ENCODE assay signal across 22 cellular contexts in genomic region chr11:90512846-90513245, GRCh38.
DNase-seq lines count a peak whose midpoint lies in the region; ATAC-seq and TF ChIP-seq lines count a peak whose summit lies in the region.
"Had no signal": no experiment of that assay in that cellular context is flagged by ENCODE, and none has a peak within 500 bp of the region (broad histone marks: within the 10 kb centered on the region; RNA-seq: fewer than 3 reads in every experiment).

No MANE protein-coding gene starts in this region.

- intact Hi-C loops in prostate gland (cut with DNase I) = no loop called here

- no peaks in the 10 kb centered on the region for H3K9me3 Mint-ChIP-seq in glutamatergic neuron (ENCODE audit: unreplicated experiment)
- H3K9me3 Mint-ChIP-seq: central memory CD8-positive, alpha-beta T cell; nephron progenitor cell; stimulated activated memory B cell treated with anti-CD40 and anti-IgM and Interleukin-4, amounts not matched to agents 10 μg/mL and 1 μg/mL and 100 μg/mL, for 72 hours; T-helper 2 cell treated with Interferon-gamma antibody and Interleukin-4, amounts not matched to agents 5 μg/mL and 100 μg/mL, for 36 hours had no signal

- no peaks in the 10 kb centered on the region for H3K36me3 ChIP-seq in prostate gland
- H3K36me3 ChIP-seq: BLaER1 treated with 17β-estradiol and CSF1 and Interleukin-3, amounts not matched to agents 10 nM and 100 nM; tibial nerve had no signal

- TF ChIP-seq CTCF in GM12865 (IDR thresholded peaks at IDR 0.05; ENCODE audit: insufficient read depth, low read depth, low read length, missing control alignments) (no peak), glutamatergic neuron (IDR thresholded peaks at IDR 0.05; ENCODE audit: partially characterized antibody, unreplicated experiment) (no peak), prostate gland (IDR thresholded peaks at IDR 0.05) (no peak)

- no peak overlapping the region for H3K4me3 Mint-ChIP-seq in glutamatergic neuron (ENCODE audit: unreplicated experiment)
- H3K4me3 Mint-ChIP-seq: central memory CD8-positive, alpha-beta T cell; effector memory CD8-positive, alpha-beta T cell; nephron progenitor cell; stimulated activated memory B cell treated with anti-CD40 and anti-IgM and Interleukin-4, amounts not matched to agents 10 μg/mL and 1 μg/mL and 100 μg/mL, for 72 hours; T-helper 2 cell treated with Interferon-gamma antibody and Interleukin-4, amounts not matched to agents 5 μg/mL and 100 μg/mL, for 36 hours had no signal

- TF ChIP-seq POLR2A in prostate gland (IDR thresholded peaks at IDR 0.05) = no peak

- peak; percentile 45 for ATAC-seq in GM19328 (IDR thresholded peaks at IDR 0.05; ENCODE audit: unreplicated experiment)
- peak; percentile 70 for ATAC-seq in HG02588 (IDR thresholded peaks at IDR 0.05; ENCODE audit: unreplicated experiment)
- ATAC-seq in HG03196 (IDR thresholded peaks at IDR 0.05; ENCODE audit: unreplicated experiment) = peak; percentile 80
- ATAC-seq in HG03039 (IDR thresholded peaks at IDR 0.05; ENCODE audit: unreplicated experiment) = no peak
- ATAC-seq: effector memory CD8-positive, alpha-beta T cell; stimulated activated memory B cell treated with anti-CD40 and anti-IgM and Interleukin-4, amounts not matched to agents 10 μg/mL and 1 μg/mL and 100 μg/mL, for 72 hours had no signal

- H3K27me3 Mint-ChIP-seq in glutamatergic neuron (ENCODE audit: unreplicated experiment) = no peaks in the 10 kb centered on the region
- H3K27me3 Mint-ChIP-seq: central memory CD8-positive, alpha-beta T cell; effector memory CD8-positive, alpha-beta T cell; stimulated activated memory B cell treated with anti-CD40 and anti-IgM and Interleukin-4, amounts not matched to agents 10 μg/mL and 1 μg/mL and 100 μg/mL, for 72 hours had no signal

- H3K27ac ChIP-seq in prostate gland = no peak overlapping the region
- H3K27ac ChIP-seq: BLaER1 treated with 17β-estradiol and CSF1 and Interleukin-3, amounts not matched to agents 10 nM and 100 nM; tibial nerve had no signal

- peak; percentile 33 for DNase-seq in GM12865 (ENCODE audit: low read depth)
- no peak for DNase-seq in glutamatergic neuron
- no peak for DNase-seq in prostate gland (ENCODE audit: low spot score)
- no peak for DNase-seq in NCI-H2029 (lab: John Stamatoyannopoulos, UW)
- DNase-seq: effector memory CD8-positive, alpha-beta T cell; GF-D8; islet precursor cell; Karpas-422; NCI-H1417 treated with DMSO at 0.1 percent for 48 hours; NCI-H2227 treated with DMSO at 0.1 percent for 48 hours; nephron progenitor cell; SHP77 treated with DMSO at 0.1 percent for 48 hours; stimulated activated CD4-positive, alpha-beta T cell treated with anti-CD3 and anti-CD28 coated beads, Interleukin-12 subunit alpha, Interleukin-12 subunit beta, amount 100 ng/mL, for 4 hours had no signal

- H3K4me3 ChIP-seq in GM12865 (ENCODE audit: low read depth, low read length) (no peak overlapping the region), prostate gland (no peak overlapping the region)
- H3K4me3 ChIP-seq: BLaER1 treated with 17β-estradiol and CSF1 and Interleukin-3, amounts not matched to agents 10 nM and 100 nM; tibial nerve had no signal

- no peak overlapping the region for H3K27ac Mint-ChIP-seq in glutamatergic neuron (ENCODE audit: unreplicated experiment)
- H3K27ac Mint-ChIP-seq: effector memory CD8-positive, alpha-beta T cell; stimulated activated memory B cell treated with anti-CD40 and anti-IgM and Interleukin-4, amounts not matched to agents 10 μg/mL and 1 μg/mL and 100 μg/mL, for 72 hours; T-helper 2 cell treated with Interferon-gamma antibody and Interleukin-4, amounts not matched to agents 5 μg/mL and 100 μg/mL, for 36 hours had no signal

- no peaks in the 10 kb centered on the region for H3K4me1 Mint-ChIP-seq in glutamatergic neuron (ENCODE audit: low read depth, unreplicated experiment)
- H3K4me1 Mint-ChIP-seq: central memory CD8-positive, alpha-beta T cell; nephron progenitor cell; stimulated activated memory B cell treated with anti-CD40 and anti-IgM and Interleukin-4, amounts not matched to agents 10 μg/mL and 1 μg/mL and 100 μg/mL, for 72 hours had no signal

- no peaks in the 10 kb centered on the region for H3K27me3 ChIP-seq in prostate gland (replicated peaks; ENCODE audit: insufficient read depth)
- H3K27me3 ChIP-seq: BLaER1 treated with 17β-estradiol and CSF1 and Interleukin-3, amounts not matched to agents 10 nM and 100 nM; tibial nerve had no signal

- H3K9me3 ChIP-seq in prostate gland = no peaks in the 10 kb centered on the region
- H3K9me3 ChIP-seq: BLaER1 treated with 17β-estradiol and CSF1 and Interleukin-3, amounts not matched to agents 10 nM and 100 nM; tibial nerve had no signal

- no peaks in the 10 kb centered on the region for H3K36me3 Mint-ChIP-seq in glutamatergic neuron (ENCODE audit: unreplicated experiment)
- H3K36me3 Mint-ChIP-seq: stimulated activated memory B cell treated with anti-CD40 and anti-IgM and Interleukin-4, amounts not matched to agents 10 μg/mL and 1 μg/mL and 100 μg/mL, for 72 hours had no signal

- no peaks in the 10 kb centered on the region for H3K4me1 ChIP-seq in prostate gland (replicated peaks)
- H3K4me1 ChIP-seq: BLaER1 treated with 17β-estradiol and CSF1 and Interleukin-3, amounts not matched to agents 10 nM and 100 nM; tibial nerve had no signal
